ENCODE assay signal across 27 cellular contexts in the genomic region with DNA sequence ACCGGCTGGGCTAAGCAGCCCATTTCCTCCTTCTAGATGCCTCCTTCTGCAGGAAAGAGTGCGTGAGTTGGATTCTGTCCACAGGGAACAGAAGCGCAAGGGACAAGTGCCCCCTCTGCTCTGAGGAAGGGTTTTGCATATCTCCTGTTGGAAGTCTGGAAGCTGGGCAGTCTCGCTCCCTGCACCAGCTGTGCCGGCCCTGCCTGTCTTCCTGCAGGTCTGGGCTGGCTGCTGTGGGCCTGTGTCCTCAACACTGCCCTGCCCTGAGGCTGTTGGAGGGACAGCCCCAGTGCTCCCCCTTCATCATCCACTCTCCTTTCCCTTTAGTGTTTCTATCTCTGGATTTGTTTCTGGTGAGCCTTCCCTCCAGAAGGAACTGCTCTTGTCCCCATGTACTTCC. TPM values are rescaled to one million over a fixed set of nuclear protein-coding genes. Genes with fewer than 3 reads are reported as not detected.
A peak's percentile ranks its signal among the peaks of the same experiment; 100 is the strongest.
DNase-seq lines count a peak whose midpoint lies in the region; ATAC-seq and TF ChIP-seq lines count a peak whose summit lies in the region.
"Had no signal": no experiment of that assay in that cellular context is flagged by ENCODE, and none has a peak within 500 bp of the region (broad histone marks: within the 10 kb centered on the region; RNA-seq: fewer than 3 reads in every experiment).

No MANE protein-coding gene starts in this region.

- no peaks in the 10 kb centered on the region for H3K27me3 Mint-ChIP-seq in activated naive CD8-positive, alpha-beta T cell treated with anti-CD3 and anti-CD28 coated beads, Interleukin-2, amount 10 ng/mL, durations not matched to agents 7 days and 5 days
- no peaks in the 10 kb centered on the region for H3K27me3 Mint-ChIP-seq in activated naive CD8-positive, alpha-beta T cell treated with anti-CD3 and anti-CD28 coated beads for 36 hours
- H3K27me3 Mint-ChIP-seq in glutamatergic neuron (ENCODE audit: unreplicated experiment) = peaks cover 20% of the 10 kb centered on the region
- H3K27me3 Mint-ChIP-seq: activated CD4-positive, alpha-beta T cell treated with anti-CD3 and anti-CD28 coated beads, Interleukin-2, amount 10 ng/mL, durations not matched to agents 24 days and 14 days; effector memory CD8-positive, alpha-beta T cell had no signal

- no peak for DNase-seq in activated naive CD8-positive, alpha-beta T cell treated with anti-CD3 and anti-CD28 coated beads, Interleukin-2, amount 10 ng/mL, durations not matched to agents 7 days and 5 days
- no peak for DNase-seq in activated naive CD8-positive, alpha-beta T cell treated with anti-CD3 and anti-CD28 coated beads for 36 hours
- DNase-seq in NCI-H69 (lab: John Stamatoyannopoulos, UW) (peak; percentile 22), glutamatergic neuron (no peak), T-helper 2 cell (no peak), dedifferentiated amniotic fluid mesenchymal stem cell (ENCODE audit: extremely low spot score) (no peak)
- no peak for DNase-seq in stimulated activated effector memory CD8-positive, alpha-beta T cell treated with anti-CD3 and anti-CD28 coated beads, Interleukin-12 subunit alpha, Interleukin-12 subunit beta, amount 100 ng/mL, for 72 hours (ENCODE audit: low spot score in 2 of 2)
- DNase-seq: activated CD4-positive, alpha-beta T cell treated with anti-CD3 and anti-CD28 coated beads, Interleukin-2, amount 10 ng/mL, durations not matched to agents 24 days and 14 days; activated naive CD4-positive, alpha-beta T cell; activated T-cell treated with anti-CD3 and anti-CD28 coated beads, Interleukin-2, amount 50 U/mL, for 72 hours; AML-193; amniotic stem cell; brain microvascular endothelial cell; colonic mucosa; DMS53; effector memory CD8-positive, alpha-beta T cell; foreskin fibroblast; Karpas-422; NCI-H146; NCI-H2107; NCI-H446 treated with DMSO at 0.1 percent for 48 hours; RPMI8226; stomach; thyroid gland had no signal

- peaks cover 1% of the 10 kb centered on the region for H3K36me3 Mint-ChIP-seq in activated naive CD8-positive, alpha-beta T cell treated with anti-CD3 and anti-CD28 coated beads, Interleukin-2, amount 10 ng/mL, durations not matched to agents 7 days and 5 days
- peaks cover 8% of the 10 kb centered on the region for H3K36me3 Mint-ChIP-seq in activated naive CD8-positive, alpha-beta T cell treated with anti-CD3 and anti-CD28 coated beads for 36 hours
- H3K36me3 Mint-ChIP-seq in glutamatergic neuron (ENCODE audit: unreplicated experiment) = no peaks in the 10 kb centered on the region
- H3K36me3 Mint-ChIP-seq in stimulated activated effector memory CD8-positive, alpha-beta T cell treated with anti-CD3 and anti-CD28 coated beads, Interleukin-12 subunit alpha, Interleukin-12 subunit beta, amount 100 ng/mL, for 72 hours = no peaks in the 10 kb centered on the region

- H3K4me1 Mint-ChIP-seq in activated naive CD8-positive, alpha-beta T cell treated with anti-CD3 and anti-CD28 coated beads, Interleukin-2, amount 10 ng/mL, durations not matched to agents 7 days and 5 days = peaks cover 24% of the 10 kb centered on the region
- peaks cover 45% of the 10 kb centered on the region for H3K4me1 Mint-ChIP-seq in activated naive CD8-positive, alpha-beta T cell treated with anti-CD3 and anti-CD28 coated beads for 36 hours
- H3K4me1 Mint-ChIP-seq in glutamatergic neuron (ENCODE audit: low read depth, unreplicated experiment) = peaks cover 62% of the 10 kb centered on the region
- peaks cover 49% of the 10 kb centered on the region for H3K4me1 Mint-ChIP-seq in stimulated activated effector memory CD8-positive, alpha-beta T cell treated with anti-CD3 and anti-CD28 coated beads, Interleukin-12 subunit alpha, Interleukin-12 subunit beta, amount 100 ng/mL, for 72 hours

- TF ChIP-seq CTCF in glutamatergic neuron (IDR thresholded peaks at IDR 0.05; ENCODE audit: partially characterized antibody, unreplicated experiment) = no peak

- peak overlapping the region; percentile 64 for H3K27ac Mint-ChIP-seq in activated naive CD8-positive, alpha-beta T cell treated with anti-CD3 and anti-CD28 coated beads, Interleukin-2, amount 10 ng/mL, durations not matched to agents 7 days and 5 days
- H3K27ac Mint-ChIP-seq in activated naive CD8-positive, alpha-beta T cell treated with anti-CD3 and anti-CD28 coated beads for 36 hours = no peak overlapping the region
- H3K27ac Mint-ChIP-seq in glutamatergic neuron (ENCODE audit: unreplicated experiment) = peak overlapping the region; percentile 69
- peak overlapping the region; percentile 80 for H3K27ac Mint-ChIP-seq in stimulated activated effector memory CD8-positive, alpha-beta T cell treated with anti-CD3 and anti-CD28 coated beads, Interleukin-12 subunit alpha, Interleukin-12 subunit beta, amount 100 ng/mL, for 72 hours
- H3K27ac Mint-ChIP-seq: activated CD4-positive, alpha-beta T cell treated with anti-CD3 and anti-CD28 coated beads, Interleukin-2, amount 10 ng/mL, durations not matched to agents 24 days and 14 days; activated T-cell treated with anti-CD3 and anti-CD28 coated beads, Interleukin-2, amount 50 U/mL, for 72 hours had no signal

- POLR2A ChIA-PET in activated naive CD8-positive, alpha-beta T cell treated with anti-CD3 and anti-CD28 coated beads, Interleukin-2, amount 10 ng/mL, durations not matched to agents 7 days and 5 days (lab: Charles Lee) = no interaction called here

- H3K9me3 Mint-ChIP-seq in activated naive CD8-positive, alpha-beta T cell treated with anti-CD3 and anti-CD28 coated beads, Interleukin-2, amount 10 ng/mL, durations not matched to agents 7 days and 5 days = no peaks in the 10 kb centered on the region
- H3K9me3 Mint-ChIP-seq in activated naive CD8-positive, alpha-beta T cell treated with anti-CD3 and anti-CD28 coated beads for 36 hours = no peaks in the 10 kb centered on the region
- peaks cover 19% of the 10 kb centered on the region for H3K9me3 Mint-ChIP-seq in glutamatergic neuron (ENCODE audit: unreplicated experiment)
- H3K9me3 Mint-ChIP-seq in stimulated activated effector memory CD8-positive, alpha-beta T cell treated with anti-CD3 and anti-CD28 coated beads, Interleukin-12 subunit alpha, Interleukin-12 subunit beta, amount 100 ng/mL, for 72 hours = no peaks in the 10 kb centered on the region
- H3K9me3 Mint-ChIP-seq: activated CD4-positive, alpha-beta T cell treated with anti-CD3 and anti-CD28 coated beads, Interleukin-2, amount 10 ng/mL, durations not matched to agents 24 days and 14 days; activated T-cell treated with anti-CD3 and anti-CD28 coated beads, Interleukin-2, amount 50 U/mL, for 72 hours; effector memory CD8-positive, alpha-beta T cell had no signal

- no peak for ATAC-seq in activated naive CD8-positive, alpha-beta T cell treated with anti-CD3 and anti-CD28 coated beads, Interleukin-2, amount 10 ng/mL, durations not matched to agents 7 days and 5 days (ENCODE audit: low read depth)
- no peak for ATAC-seq in stimulated activated effector memory CD8-positive, alpha-beta T cell treated with anti-CD3 and anti-CD28 coated beads, Interleukin-12 subunit alpha, Interleukin-12 subunit beta, amount 100 ng/mL, for 72 hours
- no peak for ATAC-seq in GM19467 (IDR thresholded peaks at IDR 0.05; ENCODE audit: unreplicated experiment)
- ATAC-seq: A549; activated T-cell treated with anti-CD3 and anti-CD28 coated beads, Interleukin-2, amount 50 U/mL, for 72 hours; effector memory CD8-positive, alpha-beta T cell; esophagus mucosa had no signal

- H3K4me3 Mint-ChIP-seq in activated naive CD8-positive, alpha-beta T cell treated with anti-CD3 and anti-CD28 coated beads, Interleukin-2, amount 10 ng/mL, durations not matched to agents 7 days and 5 days = no peak overlapping the region
- no peak overlapping the region for H3K4me3 Mint-ChIP-seq in activated naive CD8-positive, alpha-beta T cell treated with anti-CD3 and anti-CD28 coated beads for 36 hours
- no peak overlapping the region for H3K4me3 Mint-ChIP-seq in glutamatergic neuron (ENCODE audit: unreplicated experiment)
- H3K4me3 Mint-ChIP-seq in stimulated activated effector memory CD8-positive, alpha-beta T cell treated with anti-CD3 and anti-CD28 coated beads, Interleukin-12 subunit alpha, Interleukin-12 subunit beta, amount 100 ng/mL, for 72 hours = no peak overlapping the region
- H3K4me3 Mint-ChIP-seq: activated CD4-positive, alpha-beta T cell treated with anti-CD3 and anti-CD28 coated beads, Interleukin-2, amount 10 ng/mL, durations not matched to agents 24 days and 14 days; activated T-cell treated with anti-CD3 and anti-CD28 coated beads, Interleukin-2, amount 50 U/mL, for 72 hours; effector memory CD8-positive, alpha-beta T cell had no signal

RNA-seq across cellular contexts. Expression of a gene that starts 21.8 kb away (rescaled TPM):
- 10 to 100 TPM; 48.3 to 48.4 TPM for total RNA-seq in activated naive CD8-positive, alpha-beta T cell treated with anti-CD3 and anti-CD28 coated beads, Interleukin-2, amount 10 ng/mL, durations not matched to agents 7 days and 5 days
- total RNA-seq in activated naive CD8-positive, alpha-beta T cell treated with anti-CD3 and anti-CD28 coated beads for 36 hours = 10 to 100 TPM; 39.6 to 41.9 TPM
- 49.2 TPM for total RNA-seq in glutamatergic neuron (ENCODE audit: unreplicated experiment)
